11 cellular contexts compared by ENCODE assay signal in the genomic region with DNA sequence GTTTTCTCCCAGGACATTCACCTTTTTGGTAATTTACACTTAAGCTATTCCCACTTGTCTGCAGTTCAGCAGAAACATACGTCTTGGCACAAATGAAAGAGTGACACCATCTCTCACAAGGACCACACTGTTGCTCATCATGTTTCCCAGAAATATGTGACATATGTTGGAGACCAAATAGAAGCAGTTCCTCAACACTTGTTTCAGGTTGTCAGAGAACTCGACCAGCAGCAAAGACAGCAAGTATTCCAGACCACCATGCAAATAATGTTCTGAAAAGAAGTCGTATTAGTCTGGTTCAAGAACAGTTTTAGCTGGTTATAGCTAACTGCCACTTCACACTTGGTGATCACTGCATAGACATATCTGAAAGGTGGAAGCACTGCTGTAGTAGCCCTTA.
DNase-seq lines count a peak whose midpoint lies in the region; ATAC-seq and TF ChIP-seq lines count a peak whose summit lies in the region.
"Had no signal": no experiment of that assay in that cellular context is flagged by ENCODE, and none has a peak within 500 bp of the region (broad histone marks: within the 10 kb centered on the region; RNA-seq: fewer than 3 reads in every experiment).

No MANE protein-coding gene starts in this region.

- ATAC-seq in HG02588 (IDR thresholded peaks at IDR 0.05; ENCODE audit: unreplicated experiment) (peak; percentile 29), GM18870 (IDR thresholded peaks at IDR 0.05; ENCODE audit: unreplicated experiment) (no peak), GM19463 (IDR thresholded peaks at IDR 0.05; ENCODE audit: unreplicated experiment) (no peak)
- peak; percentile 71 for ATAC-seq in activated CD8-positive, alpha-beta T cell treated with anti-CD3 and anti-CD28 coated beads for 36 hours
- peak; percentile 84 for ATAC-seq in stimulated activated effector memory CD8-positive, alpha-beta T cell treated with anti-CD3 and anti-CD28 coated beads, Interleukin-12 subunit alpha, Interleukin-12 subunit beta, amount 100 ng/mL, for 72 hours
- ATAC-seq: pancreas had no signal

- DNase-seq in activated naive CD4-positive, alpha-beta T cell treated with Interleukin-2 at 50 U/mL for 16 hours = peak; percentile 15
- no peak for DNase-seq in activated naive CD4-positive, alpha-beta T cell treated with anti-CD3 and anti-CD28 coated beads, Interleukin-2, amount 50 U/mL, for 16 hours
- DNase-seq in activated CD8-positive, alpha-beta T cell treated with anti-CD3 and anti-CD28 coated beads for 36 hours = peak; percentile 30
- peak in 1 of 2 donors; percentile 61 for DNase-seq in stimulated activated effector memory CD8-positive, alpha-beta T cell treated with anti-CD3 and anti-CD28 coated beads, Interleukin-12 subunit alpha, Interleukin-12 subunit beta, amount 100 ng/mL, for 72 hours (ENCODE audit: low spot score in 2 of 2)
- no peak for DNase-seq in hepatic stellate cell (ENCODE audit: low spot score)
- DNase-seq: activated gamma-delta T cell, NCI-H1694, pancreas had no signal

- CTCF ChIA-PET in activated CD8-positive, alpha-beta T cell treated with anti-CD3 and anti-CD28 coated beads for 36 hours (lab: Charles Lee) = interaction anchor here (0.9 to 1.3 kb wide), 3 partner anchors 8 to 14 kb away, joined by 3 to 5 read pairs (median 4); no protein-coding TSS in a partner anchor

- H3K36me3 Mint-ChIP-seq in activated CD8-positive, alpha-beta T cell treated with anti-CD3 and anti-CD28 coated beads for 36 hours (ENCODE audit: low read depth) = no peaks in the 10 kb centered on the region
- H3K36me3 Mint-ChIP-seq in stimulated activated effector memory CD8-positive, alpha-beta T cell treated with anti-CD3 and anti-CD28 coated beads, Interleukin-12 subunit alpha, Interleukin-12 subunit beta, amount 100 ng/mL, for 72 hours = peaks cover 6% of the 10 kb centered on the region

- no peak for TF ChIP-seq CTCF in activated CD8-positive, alpha-beta T cell treated with anti-CD3 and anti-CD28 coated beads for 36 hours (IDR thresholded peaks at IDR 0.05)

- H3K27ac Mint-ChIP-seq in activated CD8-positive, alpha-beta T cell treated with anti-CD3 and anti-CD28 coated beads for 36 hours = peak overlapping the region; percentile 89
- peak overlapping the region; percentile 84 for H3K27ac Mint-ChIP-seq in stimulated activated effector memory CD8-positive, alpha-beta T cell treated with anti-CD3 and anti-CD28 coated beads, Interleukin-12 subunit alpha, Interleukin-12 subunit beta, amount 100 ng/mL, for 72 hours

- no peaks in the 10 kb centered on the region for H3K27me3 Mint-ChIP-seq in activated CD8-positive, alpha-beta T cell treated with anti-CD3 and anti-CD28 coated beads for 36 hours

- POLR2A ChIA-PET in activated CD8-positive, alpha-beta T cell treated with anti-CD3 and anti-CD28 coated beads for 36 hours (lab: Charles Lee) = interaction anchor here (0.8 to 7.4 kb wide), 9 partner anchors 9 to 132 kb away, joined by 3 to 56 read pairs (median 10); a partner anchor contains a TSS

- peaks cover 53% of the 10 kb centered on the region for H3K4me1 Mint-ChIP-seq in activated CD8-positive, alpha-beta T cell treated with anti-CD3 and anti-CD28 coated beads for 36 hours (ENCODE audit: low read depth)
- peaks cover 62% of the 10 kb centered on the region for H3K4me1 Mint-ChIP-seq in stimulated activated effector memory CD8-positive, alpha-beta T cell treated with anti-CD3 and anti-CD28 coated beads, Interleukin-12 subunit alpha, Interleukin-12 subunit beta, amount 100 ng/mL, for 72 hours

- H3K4me3 Mint-ChIP-seq in activated CD8-positive, alpha-beta T cell treated with anti-CD3 and anti-CD28 coated beads for 36 hours = no peak overlapping the region
- H3K4me3 Mint-ChIP-seq in stimulated activated effector memory CD8-positive, alpha-beta T cell treated with anti-CD3 and anti-CD28 coated beads, Interleukin-12 subunit alpha, Interleukin-12 subunit beta, amount 100 ng/mL, for 72 hours = peak overlapping the region; percentile 34

- no peaks in the 10 kb centered on the region for H3K9me3 Mint-ChIP-seq in activated CD8-positive, alpha-beta T cell treated with anti-CD3 and anti-CD28 coated beads for 36 hours
- H3K9me3 Mint-ChIP-seq in stimulated activated effector memory CD8-positive, alpha-beta T cell treated with anti-CD3 and anti-CD28 coated beads, Interleukin-12 subunit alpha, Interleukin-12 subunit beta, amount 100 ng/mL, for 72 hours = no peaks in the 10 kb centered on the region

- intact Hi-C loops in activated CD8-positive, alpha-beta T cell treated with anti-CD3 and anti-CD28 coated beads for 36 hours (cut with micrococcal nuclease) = no loop called here

Comparison
In these comparisons a context has a peak if more than half of its experiments do, and no peak if none do; other contexts are left out.
1. DNase-seq: peak in activated naive CD4-positive, alpha-beta T cell treated with Interleukin-2 at 50 U/mL for 16 hours (single experiment) and activated CD8-positive, alpha-beta T cell treated with anti-CD3 and anti-CD28 coated beads for 36 hours (single experiment); none in activated naive CD4-positive, alpha-beta T cell treated with anti-CD3 and anti-CD28 coated beads, Interleukin-2, amount 50 U/mL, for 16 hours (single experiment) and hepatic stellate cell (single experiment).
2. ATAC-seq: peak in HG02588 (single experiment), activated CD8-positive, alpha-beta T cell treated with anti-CD3 and anti-CD28 coated beads for 36 hours (single experiment) and stimulated activated effector memory CD8-positive, alpha-beta T cell treated with anti-CD3 and anti-CD28 coated beads, Interleukin-12 subunit alpha, Interleukin-12 subunit beta, amount 100 ng/mL, for 72 hours (single experiment); none in GM18870 (single experiment) and GM19463 (single experiment).